Comparison of ENCODE assay signal across 14 cellular contexts in the genomic region with DNA sequence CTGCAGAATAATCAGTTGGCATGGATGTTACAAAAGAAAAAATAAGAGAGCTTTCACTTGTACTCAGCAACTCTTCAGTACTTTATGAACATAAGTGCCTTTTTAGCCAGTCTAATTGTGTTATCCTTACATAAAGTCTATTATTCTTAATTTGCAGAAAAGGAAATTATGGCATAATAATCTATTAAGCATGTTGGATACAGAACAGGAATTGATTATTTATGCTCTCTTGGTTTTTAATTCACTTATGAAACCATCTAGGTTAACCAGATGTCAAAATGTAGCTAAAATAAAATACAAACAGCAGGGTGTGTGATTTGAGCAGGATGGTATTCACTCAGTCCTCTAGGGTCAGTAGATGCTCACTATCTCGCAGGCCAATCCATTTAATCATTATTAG.
DNase-seq lines count a peak whose midpoint lies in the region; ATAC-seq, FAIRE-seq and TF ChIP-seq lines count a peak whose summit lies in the region.
"Had no signal": no experiment of that assay in that cellular context is flagged by ENCODE, and none has a peak within 500 bp of the region (broad histone marks: within the 10 kb centered on the region; RNA-seq: fewer than 3 reads in every experiment).

No MANE protein-coding gene starts in this region.

- FAIRE-seq in D721Med (lab: Jason Lieb, UNC) = peak; percentile 41
- FAIRE-seq: H54 had no signal

- ATAC-seq in GM21619 (IDR thresholded peaks at IDR 0.05; ENCODE audit: unreplicated experiment) = no peak

- no peaks in the 10 kb centered on the region for H3K9me3 ChIP-seq in SK-N-SH
- H3K9me3 ChIP-seq: BLaER1 treated with 17β-estradiol and CSF1 and Interleukin-3, amounts not matched to agents 10 nM and 100 nM had no signal

- H3K27me3 ChIP-seq in SK-N-SH (ENCODE audit: insufficient read depth) = no peaks in the 10 kb centered on the region
- H3K27me3 ChIP-seq: BLaER1 treated with 17β-estradiol and CSF1 and Interleukin-3, amounts not matched to agents 10 nM and 100 nM had no signal

- whole genome bisulfite sequencing in SK-N-SH (ENCODE audit: low lambda C conversion rate) = 0% methylated on average over 1 of the region's 1 CpG

- DNase-seq in D721Med (ENCODE audit: insufficient read length, low spot score) (no peak), NCI-H446 treated with DMSO at 0.1 percent for 48 hours (lab: John Stamatoyannopoulos, UW) (peak; percentile 41), SK-N-SH (peak; percentile 21), left kidney (ENCODE audit: low read depth, low spot score) (peak; percentile 17), NCI-H524 treated with DMSO at 0.1 percent for 48 hours (lab: John Stamatoyannopoulos, UW) (no peak)
- no peak for DNase-seq in activated CD4-positive, alpha-beta T cell treated with anti-CD3 and anti-CD28 coated beads, Interleukin-2, amount 50 U/mL, for 48 hours
- DNase-seq: 8988T; AML-193; CD4-positive, CD25-positive, alpha-beta regulatory T cell; DND-41 had no signal

- no peak overlapping the region for H2AFZ ChIP-seq in SK-N-SH (ENCODE audit: low read depth)
- H2AFZ ChIP-seq: GM23248 had no signal

- H3K4me1 ChIP-seq in SK-N-SH (ENCODE audit: control insufficient read depth in 1 of 2, insufficient read depth in 2 of 2, low read depth in 1 of 2, low read length in 1 of 2) = peaks cover 6 to 31% of the 10 kb centered on the region in 2 experiments
- H3K4me1 ChIP-seq: BLaER1 treated with 17β-estradiol and CSF1 and Interleukin-3, amounts not matched to agents 10 nM and 100 nM had no signal

- no peaks in the 10 kb centered on the region for H4K20me1 ChIP-seq in SK-N-SH (ENCODE audit: insufficient read depth)
- H4K20me1 ChIP-seq: BLaER1 treated with 17β-estradiol and CSF1 and Interleukin-3, amounts not matched to agents 10 nM and 100 nM had no signal

- H3K36me3 ChIP-seq in SK-N-SH (replicated peaks in 1 of 2; ENCODE audit: control insufficient read depth in 1 of 2, insufficient read depth in 2 of 2, low read length in 1 of 2) = peaks cover 0 to 2% of the 10 kb centered on the region in 2 experiments
- H3K36me3 ChIP-seq: BLaER1 treated with 17β-estradiol and CSF1 and Interleukin-3, amounts not matched to agents 10 nM and 100 nM had no signal

- CTCF ChIA-PET in SK-N-SH (lab: Yijun Ruan, JAX) = interaction anchor here (0.8 to 2.4 kb wide), 4 partner anchors 23 to 557 kb away, joined by 3 to 8 read pairs (median 4); no protein-coding TSS in a partner anchor

- no peak overlapping the region for H3K4me2 ChIP-seq in SK-N-SH
- H3K4me2 ChIP-seq: BLaER1 treated with 17β-estradiol and CSF1 and Interleukin-3, amounts not matched to agents 10 nM and 100 nM had no signal

- H3K4me3 ChIP-seq in SK-N-SH (ENCODE audit: low read depth in 2 of 2, low read length in 1 of 2) = no peak overlapping the region
- H3K4me3 ChIP-seq: BLaER1 treated with 17β-estradiol and CSF1 and Interleukin-3, amounts not matched to agents 10 nM and 100 nM; GM23248 had no signal

- H3K79me2 ChIP-seq in SK-N-SH (ENCODE audit: insufficient read depth) = no peaks in the 10 kb centered on the region

- peaks cover 10% of the 10 kb centered on the region for H3F3A ChIP-seq in SK-N-SH (replicated peaks; ENCODE audit: insufficient read depth)

- peak; percentile 45 for TF ChIP-seq RAD21 in SK-N-SH (IDR thresholded peaks at IDR 0.05; ENCODE audit: low read length)

- H3K27ac ChIP-seq in SK-N-SH (ENCODE audit: low read depth in 2 of 2, low read length in 1 of 2) = peak overlapping the region in 1 of 2 experiments; percentile 98; a peak in 2 of 4 replicates
- H3K27ac ChIP-seq: BLaER1 treated with 17β-estradiol and CSF1 and Interleukin-3, amounts not matched to agents 10 nM and 100 nM; GM23248 had no signal

- POLR2A ChIA-PET in SK-N-SH (lab: Yijun Ruan, JAX) = interaction anchor here (0.7 kb wide), 1 partner anchor 9 kb away, joined by 3 read pairs; no protein-coding TSS in a partner anchor

- H3K9ac ChIP-seq in SK-N-SH = no peak overlapping the region
- H3K9ac ChIP-seq: BLaER1 treated with 17β-estradiol and CSF1 and Interleukin-3, amounts not matched to agents 10 nM and 100 nM; GM23248 had no signal

- no peaks in the 10 kb centered on the region for H3K9me2 ChIP-seq in SK-N-SH

- TF ChIP-seq EP300 in SK-N-SH (IDR thresholded peaks at IDR 0.05; ENCODE audit: borderline replicate concordance in 1 of 2, low read depth in 1 of 2, low read length in 1 of 2) = peak; percentile 10 to 97; a peak in 2 of 4 replicates

- no peak for TF ChIP-seq CTCF in D721Med (IDR thresholded peaks at IDR 0.05; ENCODE audit: insufficient read depth, missing control alignments)
- no peak for TF ChIP-seq CTCF in SK-N-SH (IDR thresholded peaks at IDR 0.05)

TF ChIP-seq in SK-N-SH, 30 proteins besides CTCF, POLR2A, EP300 and RAD21:
- TF ChIP-seq CHD2 (IDR thresholded peaks at IDR 0.05; ENCODE audit: low read length, partially characterized antibody) (peak; percentile 34), RCOR1 (IDR thresholded peaks at IDR 0.05; ENCODE audit: low read length) (peak; percentile 67; the same call in 1 of the 2 replicates), IRF3 (IDR thresholded peaks at IDR 0.05; ENCODE audit: low read depth, low read length) (no peak), TCF12 (IDR thresholded peaks at IDR 0.05) (peak; percentile 12; the same call in 1 of the 2 replicates)
- TF ChIP-seq, protein P1, sequence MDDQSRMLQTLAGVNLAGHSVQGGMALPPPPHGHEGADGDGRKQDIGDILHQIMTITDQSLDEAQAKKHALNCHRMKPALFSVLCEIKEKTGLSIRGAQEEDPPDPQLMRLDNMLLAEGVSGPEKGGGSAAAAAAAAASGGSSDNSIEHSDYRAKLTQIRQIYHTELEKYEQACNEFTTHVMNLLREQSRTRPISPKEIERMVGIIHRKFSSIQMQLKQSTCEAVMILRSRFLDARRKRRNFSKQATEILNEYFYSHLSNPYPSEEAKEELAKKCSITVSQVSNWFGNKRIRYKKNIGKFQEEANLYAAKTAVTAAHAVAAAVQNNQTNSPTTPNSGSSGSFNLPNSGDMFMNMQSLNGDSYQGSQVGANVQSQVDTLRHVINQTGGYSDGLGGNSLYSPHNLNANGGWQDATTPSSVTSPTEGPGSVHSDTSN (IDR thresholded peaks at IDR 0.05) = no peak

Comparison
In these comparisons a context has a peak if more than half of its experiments do, and no peak if none do; other contexts are left out.
1. DNase-seq: peak in NCI-H446 treated with DMSO at 0.1 percent for 48 hours (single experiment), SK-N-SH (single experiment) and left kidney (single experiment); none in D721Med (single experiment), NCI-H524 treated with DMSO at 0.1 percent for 48 hours (single experiment) and activated CD4-positive, alpha-beta T cell treated with anti-CD3 and anti-CD28 coated beads, Interleukin-2, amount 50 U/mL, for 48 hours (0 of 2).